Comparison of ENCODE assay signal across 11 cellular contexts in genomic region chr11:69841859-69842698, GRCh38. TPM values are rescaled to one million over a fixed set of nuclear protein-coding genes. Genes with fewer than 3 reads are reported as not detected.
A peak's percentile ranks its signal among the peaks of the same experiment; 100 is the strongest.
DNase-seq lines count a peak whose midpoint lies in the region; ATAC-seq, FAIRE-seq and TF ChIP-seq lines count a peak whose summit lies in the region.
"Had no signal": no experiment of that assay in that cellular context is flagged by ENCODE, and none has a peak within 500 bp of the region (broad histone marks: within the 10 kb centered on the region; RNA-seq: fewer than 3 reads in every experiment).

No MANE protein-coding gene starts in this region.

- H3K27ac Mint-ChIP-seq in Calu3 (ENCODE audit: unreplicated experiment), result peak overlapping the region; percentile 74
- H3K27ac Mint-ChIP-seq in GM23338, result no peak overlapping the region
- H3K27ac Mint-ChIP-seq in activated naive CD4-positive, alpha-beta T cell treated with anti-CD3 and anti-CD28 coated beads, Interleukin-2, amount 10 ng/mL, durations not matched to agents 7 days and 5 days, result no peak overlapping the region
- H3K27ac Mint-ChIP-seq: activated naive CD8-positive, alpha-beta T cell; mesothelial cell of epicardium had no signal

- DNase-seq in Calu3 (peak; percentile 45), GM23338 (ENCODE audit: low spot score) (peak; percentile 72), right lobe of liver (no peak), frontal cortex (ENCODE audit: low spot score in 2 of 2) (no peak), NCI-H1930 (lab: John Stamatoyannopoulos, UW) (no peak)
- DNase-seq in activated naive CD4-positive, alpha-beta T cell treated with anti-CD3 and anti-CD28 coated beads, Interleukin-2, amount 10 ng/mL, durations not matched to agents 7 days and 5 days, result peak; percentile 44

- H3K4me1 ChIP-seq in GM23338 (ENCODE audit: insufficient read depth) (peaks cover 13% of the 10 kb centered on the region), right lobe of liver (no peaks in the 10 kb centered on the region)

- H3K27me3 Mint-ChIP-seq in Calu3 (ENCODE audit: unreplicated experiment) (no peaks in the 10 kb centered on the region), GM23338 (ENCODE audit: insufficient read depth, low read depth, poor library complexity) (peaks cover 10% of the 10 kb centered on the region)
- H3K27me3 Mint-ChIP-seq in activated naive CD4-positive, alpha-beta T cell treated with anti-CD3 and anti-CD28 coated beads, Interleukin-2, amount 10 ng/mL, durations not matched to agents 7 days and 5 days, result peaks cover 11% of the 10 kb centered on the region

- H3K36me3 ChIP-seq in GM23338 (ENCODE audit: insufficient read depth) (no peaks in the 10 kb centered on the region), right lobe of liver (no peaks in the 10 kb centered on the region)

- TF ChIP-seq POLR2A in right lobe of liver (IDR thresholded peaks at IDR 0.05), result no peak

- no peaks in the 10 kb centered on the region for H3K27me3 ChIP-seq in GM23338 (ENCODE audit: insufficient read depth)
- no peaks in the 10 kb centered on the region for H3K27me3 ChIP-seq in right lobe of liver

- no peaks in the 10 kb centered on the region for H4K20me1 ChIP-seq in GM23338 (replicated peaks; ENCODE audit: insufficient read depth)

- TF ChIP-seq CTCF in Calu3 (IDR thresholded peaks at IDR 0.05; ENCODE audit: unreplicated experiment), result peak; percentile 57
- peak; percentile 81 to 83 for TF ChIP-seq CTCF in GM23338 (conservative IDR thresholded peaks at IDR 0.05; ENCODE audit: low read depth in 2 of 2)
- peak; percentile 38 to 55 (median 44) for TF ChIP-seq CTCF in right lobe of liver (IDR thresholded peaks at IDR 0.05)

- H3K4me3 Mint-ChIP-seq in Calu3 (ENCODE audit: low read depth, unreplicated experiment) (no peak overlapping the region), GM23338 (no peak overlapping the region)
- H3K4me3 Mint-ChIP-seq in activated naive CD4-positive, alpha-beta T cell treated with anti-CD3 and anti-CD28 coated beads, Interleukin-2, amount 10 ng/mL, durations not matched to agents 7 days and 5 days, result no peak overlapping the region
- H3K4me3 Mint-ChIP-seq: activated naive CD8-positive, alpha-beta T cell; mesothelial cell of epicardium had no signal

- intact Hi-C loops in Calu3 (cut with micrococcal nuclease; ENCODE audit: unreplicated experiment), result no loop called here
- intact Hi-C loops in right lobe of liver (cut with DNase I), result no loop called here

- no peaks in the 10 kb centered on the region for H3K36me3 Mint-ChIP-seq in Calu3 (ENCODE audit: insufficient read depth, unreplicated experiment)
- no peaks in the 10 kb centered on the region for H3K36me3 Mint-ChIP-seq in GM23338 (ENCODE audit: low read depth)
- no peaks in the 10 kb centered on the region for H3K36me3 Mint-ChIP-seq in activated naive CD4-positive, alpha-beta T cell treated with anti-CD3 and anti-CD28 coated beads, Interleukin-2, amount 10 ng/mL, durations not matched to agents 7 days and 5 days
- H3K36me3 Mint-ChIP-seq: activated naive CD8-positive, alpha-beta T cell; mesothelial cell of epicardium had no signal

- no peaks in the 10 kb centered on the region for H3K79me2 ChIP-seq in GM23338 (replicated peaks; ENCODE audit: insufficient read depth)

- BruUV-seq in Calu3 (replicated peaks; lab: Mats Ljungman, UMichigan), result no TSS peak

- H3K9me3 ChIP-seq in right lobe of liver, result no peaks in the 10 kb centered on the region

- CTCF ChIA-PET in Calu3 (lab: Charles Lee), result interaction anchor here (1.4 kb wide), 1 partner anchor 64 kb away, joined by 3 read pairs; no protein-coding TSS in a partner anchor
- CTCF ChIA-PET in activated naive CD4-positive, alpha-beta T cell treated with anti-CD3 and anti-CD28 coated beads, Interleukin-2, amount 10 ng/mL, durations not matched to agents 7 days and 5 days (lab: Charles Lee), result interaction anchor here (1.1 to 1.2 kb wide), 2 partner anchors 135 to 172 kb away, joined by 4 to 5 read pairs; no protein-coding TSS in a partner anchor

- H2AFZ ChIP-seq in GM23338, result no peak overlapping the region

- no peak for FAIRE-seq in frontal cortex (lab: Jason Lieb, UNC)
- FAIRE-seq: H54 had no signal

- WGBS in right lobe of liver (ENCODE audit: insufficient coverage, low coverage, low lambda C conversion rate, missing lambda C conversion rate), result 48% methylated on average over 8 of the region's 13 CpGs

- H3F3A ChIP-seq in GM23338 (replicated peaks; ENCODE audit: low read depth), result 0 out of 2 replicates have a peak, but pooled peaks cover 3% of the 10 kb centered on the region

- peak; percentile 45 for ATAC-seq in GM23338
- ATAC-seq in right lobe of liver, result peak; percentile 55 to 67 (median 61)
- no peak for ATAC-seq in GM21515 (IDR thresholded peaks at IDR 0.05; ENCODE audit: unreplicated experiment)
- no peak for ATAC-seq in HG03097 (IDR thresholded peaks at IDR 0.05; ENCODE audit: low FRiP score, unreplicated experiment)

- H3K9me2 ChIP-seq in GM23338 (ENCODE audit: insufficient read depth), result peaks cover 11% of the 10 kb centered on the region; the same call in 1 of the 2 replicates

- H3K27ac ChIP-seq in GM23338 (ENCODE audit: low read depth) (no peak overlapping the region), right lobe of liver (no peak overlapping the region)

- H3K4me2 ChIP-seq in GM23338, result 0 out of 2 replicates have a peak overlapping the region, but pooled peaks have one; percentile 49

- H3K4me1 Mint-ChIP-seq in Calu3 (ENCODE audit: low read depth, unreplicated experiment), result peaks cover 13% of the 10 kb centered on the region
- H3K4me1 Mint-ChIP-seq in GM23338, result peaks cover 8% of the 10 kb centered on the region; the same call in 2 of the 3 replicates
- no peaks in the 10 kb centered on the region for H3K4me1 Mint-ChIP-seq in activated naive CD4-positive, alpha-beta T cell treated with anti-CD3 and anti-CD28 coated beads, Interleukin-2, amount 10 ng/mL, durations not matched to agents 7 days and 5 days
- H3K4me1 Mint-ChIP-seq: mesothelial cell of epicardium had no signal

- H3K9me3 Mint-ChIP-seq in Calu3 (ENCODE audit: low read depth, unreplicated experiment), result no peaks in the 10 kb centered on the region
- H3K9me3 Mint-ChIP-seq in GM23338, result no peaks in the 10 kb centered on the region
- peaks cover 7% of the 10 kb centered on the region for H3K9me3 Mint-ChIP-seq in activated naive CD4-positive, alpha-beta T cell treated with anti-CD3 and anti-CD28 coated beads, Interleukin-2, amount 10 ng/mL, durations not matched to agents 7 days and 5 days
- H3K9me3 Mint-ChIP-seq: mesothelial cell of epicardium had no signal

- H3K4me3 ChIP-seq in GM23338 (no peak overlapping the region), right lobe of liver (no peak overlapping the region)

TF ChIP-seq in GM23338, 12 proteins besides CTCF, POLR2A, EP300 and RAD21 (continues in another document):
- TF ChIP-seq STAT1 (IDR thresholded peaks at IDR 0.05; ENCODE audit: unreplicated experiment), result no peak
- TF ChIP-seq REST (IDR thresholded peaks at IDR 0.05; ENCODE audit: unreplicated experiment), result no peak
- no peak for TF ChIP-seq JUNB (IDR thresholded peaks at IDR 0.05; ENCODE audit: unreplicated experiment)

RNA-seq across cellular contexts. Expression of gene FGF3, which starts 22.9 kb away (rescaled TPM):
- total RNA-seq in Calu3 (2022) (not detected in 2 replicates), right lobe of liver (not detected), frontal cortex (not detected)
- 1.2 TPM in 1 of 2 replicates, not detected in the other for total RNA-seq in GM23338 (2014; rRNA removed; shearing (Covaris generic))
- not detected in 2 replicates for polyA plus RNA-seq in GM23338 (2016; fragmentation: Nextera tagmentation; extraction: Ambion mirVana)
- total RNA-seq: mesothelial cell of epicardium had no signal

Comparison
In these comparisons a context has a peak if more than half of its experiments do, and no peak if none do; other contexts are left out.
1. DNase-seq: peak in Calu3 (single experiment), GM23338 (single experiment) and activated naive CD4-positive, alpha-beta T cell treated with anti-CD3 and anti-CD28 coated beads, Interleukin-2, amount 10 ng/mL, durations not matched to agents 7 days and 5 days (single experiment); none in right lobe of liver (0 of 3), frontal cortex (0 of 2) and NCI-H1930 (0 of 2).
2. ATAC-seq: peak in GM23338 (single experiment) and right lobe of liver (4 of 4); none in GM21515 (single experiment) and HG03097 (single experiment).
3. Peak in every context shown above with its lines, with median percentiles within 50 percentile points of each other: CTCF ChIP-seq.